23 cellular contexts compared by ENCODE assay signal in genomic region chr6:92026878-92027277, GRCh38.
"Had no signal": no experiment of that assay in that cellular context is flagged by ENCODE, and none has a peak within 500 bp of the region (broad histone marks: within the 10 kb centered on the region; RNA-seq: fewer than 3 reads in every experiment).

No MANE protein-coding gene starts in this region.

- ATAC-seq: foreskin keratinocyte, gastroesophageal sphincter, heart right ventricle, left cardiac atrium, left lung, left ventricle myocardium superior, lower lobe of right lung, mucosa of descending colon had no signal

- H3K36me3 ChIP-seq: esophagus muscularis mucosa, gastroesophageal sphincter, heart right ventricle, left lung, lower lobe of right lung had no signal

- H3K4me1 Mint-ChIP-seq: naive B cell had no signal

- H3K27me3 Mint-ChIP-seq: naive B cell had no signal

- H3K4me3 ChIP-seq: coronary artery, dorsolateral prefrontal cortex, esophagus muscularis mucosa, gastroesophageal sphincter, heart right ventricle, left lung, lower lobe of right lung, mucosa of descending colon had no signal

- H3K27ac ChIP-seq: coronary artery, dorsolateral prefrontal cortex, esophagus muscularis mucosa, foreskin keratinocyte, gastroesophageal sphincter, heart right ventricle, left lung, lower lobe of right lung had no signal

- H3K4me3 Mint-ChIP-seq: mesothelial cell of epicardium, naive B cell had no signal

- H3K9me3 ChIP-seq: esophagus muscularis mucosa, gastroesophageal sphincter, left lung, lower lobe of right lung, mucosa of descending colon had no signal

- H3K4me1 ChIP-seq: esophagus muscularis mucosa, foreskin keratinocyte, gastroesophageal sphincter, heart right ventricle, left lung, lower lobe of right lung had no signal

- H3K27me3 ChIP-seq: dorsolateral prefrontal cortex, esophagus muscularis mucosa, foreskin keratinocyte, gastroesophageal sphincter, heart right ventricle, left lung had no signal

- H3K36me3 Mint-ChIP-seq: naive B cell had no signal

- H3K27ac Mint-ChIP-seq: mesothelial cell of epicardium, naive B cell had no signal

- DNase-seq: dermis blood vessel endothelial cell; dorsolateral prefrontal cortex; effector CD4-positive, alpha-beta T cell; effector memory CD4-positive, alpha-beta T cell; foreskin keratinocyte; heart right ventricle; hippocampal formation; left cardiac atrium; left lung; left ventricle myocardium superior; lower lobe of right lung; mesenchymal stem cell; mucosa of descending colon; naive B cell had no signal

- FAIRE-seq: colon, endothelial cell of umbilical vein, frontal cortex, islet of Langerhans, keratinocyte had no signal
